In the genomic region with DNA sequence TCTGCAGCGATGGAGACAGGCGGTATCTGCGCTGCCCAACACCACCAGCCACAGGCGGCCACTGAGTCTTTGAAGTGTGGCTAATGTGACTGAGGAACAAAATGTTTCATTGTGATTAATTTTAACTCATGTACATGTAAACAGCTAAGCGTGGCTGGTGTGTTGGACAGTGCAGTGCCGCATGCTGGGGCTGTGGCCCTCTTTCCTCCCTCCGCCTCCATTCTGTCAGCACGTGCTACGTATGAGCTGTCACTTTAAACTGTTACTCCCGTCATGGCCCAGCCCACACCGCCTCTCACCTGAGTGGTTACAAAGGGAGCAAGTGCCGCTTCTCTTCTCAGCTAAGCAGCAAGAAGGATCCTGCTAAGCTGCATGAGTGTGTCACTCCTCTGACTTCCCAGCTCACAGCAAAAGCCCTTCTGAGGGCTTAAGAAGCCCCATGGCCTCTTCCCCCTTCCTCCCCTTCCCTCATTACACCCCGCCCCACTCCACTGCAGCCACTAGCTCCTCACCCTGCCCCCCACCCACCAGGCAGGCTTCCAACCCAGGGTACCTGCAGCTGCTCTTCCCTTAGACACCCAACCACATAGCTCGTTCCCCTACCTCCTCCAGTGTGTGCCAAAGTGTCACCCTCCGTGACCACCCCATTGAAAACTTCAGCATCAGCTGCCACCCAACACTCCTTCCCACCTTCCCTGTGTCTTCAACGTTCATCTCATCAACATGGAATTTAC, we compare ENCODE assay signal across 8 cellular contexts. TPM values are rescaled to one million over a fixed set of nuclear protein-coding genes. Genes with fewer than 3 reads are reported as not detected.
DNase-seq lines count a peak whose midpoint lies in the region; ATAC-seq and TF ChIP-seq lines count a peak whose summit lies in the region.

No MANE protein-coding gene starts in this region.

- peak overlapping the region; percentile 51; the same call in 1 of the 2 replicates for H2AFZ ChIP-seq in OCI-LY7 (ENCODE audit: low read length)

- no peaks in the 10 kb centered on the region for H3K79me2 ChIP-seq in OCI-LY7 (ENCODE audit: insufficient read depth, low read depth, low read length)

- no peaks in the 10 kb centered on the region for H3K9me2 ChIP-seq in OCI-LY7 (ENCODE audit: insufficient read depth, low read length)

- intact Hi-C loops in OCI-LY7 (cut with micrococcal nuclease; ENCODE audit: unreplicated experiment) = no loop called here
- intact Hi-C loops in right cardiac atrium (cut with DNase I) = loop anchor here (5.0 to 10.0 kb wide), 4 partner anchors 86 to 264 kb away; partner anchors contain the start of gene P2RX1 (in 1 of the 4)

- no peak for TF ChIP-seq CTCF in OCI-LY7 (conservative IDR thresholded peaks at IDR 0.05; ENCODE audit: low read length)

- peak; percentile 58 to 66 for ATAC-seq in right cardiac atrium
- no peak for ATAC-seq in HG03378 (IDR thresholded peaks at IDR 0.05; ENCODE audit: unreplicated experiment)

- no peaks in the 10 kb centered on the region for H3K36me3 ChIP-seq in OCI-LY7 (ENCODE audit: insufficient read depth, low read length)

- no peaks in the 10 kb centered on the region for H3K27me3 ChIP-seq in right cardiac atrium (ENCODE audit: control insufficient read depth, insufficient read depth)

- no peak overlapping the region for H3K27ac ChIP-seq in OCI-LY7 (ENCODE audit: low read depth, low read length, poor library complexity, severe bottlenecking)
- H3K27ac ChIP-seq in right cardiac atrium (ENCODE audit: low read length) = no peak overlapping the region

- H3K4me1 ChIP-seq in OCI-LY7 (ENCODE audit: insufficient read depth, low read length, poor library complexity, severe bottlenecking) (peaks cover 11% of the 10 kb centered on the region), right cardiac atrium (ENCODE audit: control insufficient read depth, insufficient read depth, low read length) (no peaks in the 10 kb centered on the region)

- POLR2A ChIA-PET in OCI-LY7 (lab: Charles Lee) = interaction anchor here (0.6 to 1.2 kb wide), 2 partner anchors 87 to 1278 kb away, joined by 3 to 4 read pairs; no protein-coding TSS in a partner anchor

- DNase-seq in CD1c-positive myeloid dendritic cell (ENCODE audit: extremely low spot score) = peak; percentile 53
- DNase-seq in OCI-LY7 (ENCODE audit: low spot score) = peak; percentile 49
- peak; percentile 76 for DNase-seq in activated naive CD4-positive, alpha-beta T cell treated with Interleukin-2 at 50 U/mL for 16 hours
- DNase-seq in right cardiac atrium = peak in 2 of 3 donors; percentile 57 to 64
- DNase-seq in stimulated activated CD4-positive, alpha-beta T cell treated with anti-CD3 and anti-CD28 coated beads, Interleukin-15, amount 100 ng/mL, for 24 hours = peak; percentile 82
- no peak for DNase-seq in dedifferentiated amniotic fluid mesenchymal stem cell (ENCODE audit: extremely low spot score)
- DNase-seq in GM03348 (ENCODE audit: low spot score) = no peak

- 42% methylated on average over 16 of the region's 16 CpGs for WGBS in right cardiac atrium

- BruUV-seq in OCI-LY7 (replicated peaks; lab: Mats Ljungman, UMichigan) = no TSS peak

- H3K4me3 ChIP-seq in OCI-LY7 (ENCODE audit: low read depth, low read length, poor library complexity, severe bottlenecking) (no peak overlapping the region), right cardiac atrium (ENCODE audit: low read length) (no peak overlapping the region)

- CTCF ChIA-PET in OCI-LY7 (lab: Charles Lee; ENCODE audit: unreplicated experiment) = interaction anchor here (0.6 to 2.9 kb wide), 6 partner anchors 15 to 136 kb away, joined by 3 to 16 read pairs (median 4); partner anchors contain the start of gene HASPIN

- peak overlapping the region; percentile 30 for H3K4me2 ChIP-seq in OCI-LY7 (ENCODE audit: low read length)

- no peaks in the 10 kb centered on the region for H3K9me3 ChIP-seq in OCI-LY7 (ENCODE audit: low read length)
- no peaks in the 10 kb centered on the region for H3K9me3 ChIP-seq in right cardiac atrium (ENCODE audit: control insufficient read depth, low read length)

- no peaks in the 10 kb centered on the region for H4K20me1 ChIP-seq in OCI-LY7 (ENCODE audit: insufficient read depth, low read length)

RNA-seq across cellular contexts. Expression of gene HASPIN, which starts 15.0 kb away (rescaled TPM):
- total RNA-seq in OCI-LY7 (2014; rRNA removed; shearing (Covaris generic)) = 60.8 and 88.6 TPM in 2 replicates
- 66.2 and 71.3 TPM in 2 replicates for total RNA-seq in OCI-LY7 (2022)
- under 1 TPM; 0.11 to 0.29 (median 0.19) TPM for total RNA-seq in right cardiac atrium
- polyA plus RNA-seq in right cardiac atrium = 0.11 TPM

RNA-seq across cellular contexts. Expression of gene P2RX5, which starts 42.8 kb away (rescaled TPM):
- total RNA-seq in OCI-LY7 (2014; rRNA removed; shearing (Covaris generic)) = 143 and 150 TPM in 2 replicates
- 173 and 195 TPM in 2 replicates for total RNA-seq in OCI-LY7 (2022)
- 10 to 100 TPM in 1 of 4 donors, 1 to 10 TPM in 3; 5.8 to 12.5 (median 8.2) TPM for total RNA-seq in right cardiac atrium
- 9.1 TPM for polyA plus RNA-seq in right cardiac atrium

Comparison
In these comparisons a context has a peak if more than half of its experiments do, and no peak if none do; other contexts are left out.
1. DNase-seq: peak in CD1c-positive myeloid dendritic cell (single experiment), OCI-LY7 (single experiment), activated naive CD4-positive, alpha-beta T cell treated with Interleukin-2 at 50 U/mL for 16 hours (single experiment), right cardiac atrium (2 of 3) and stimulated activated CD4-positive, alpha-beta T cell treated with anti-CD3 and anti-CD28 coated beads, Interleukin-15, amount 100 ng/mL, for 24 hours (single experiment); none in dedifferentiated amniotic fluid mesenchymal stem cell (single experiment) and GM03348 (single experiment).
2. RNA of gene HASPIN, which starts 15.0 kb away (total RNA-seq): 60.8 to 88.6 TPM in OCI-LY7; 0.11 to 0.29 TPM in right cardiac atrium; every median in the first group is over 10 times any median in the second.
3. RNA of gene P2RX5, which starts 42.8 kb away (total RNA-seq): 143 to 195 TPM in OCI-LY7; 5.8 to 12.5 TPM in right cardiac atrium; every median in the first group is over 10 times any median in the second.